Comparison of ENCODE assay signal across 22 cellular contexts in the genomic region with DNA sequence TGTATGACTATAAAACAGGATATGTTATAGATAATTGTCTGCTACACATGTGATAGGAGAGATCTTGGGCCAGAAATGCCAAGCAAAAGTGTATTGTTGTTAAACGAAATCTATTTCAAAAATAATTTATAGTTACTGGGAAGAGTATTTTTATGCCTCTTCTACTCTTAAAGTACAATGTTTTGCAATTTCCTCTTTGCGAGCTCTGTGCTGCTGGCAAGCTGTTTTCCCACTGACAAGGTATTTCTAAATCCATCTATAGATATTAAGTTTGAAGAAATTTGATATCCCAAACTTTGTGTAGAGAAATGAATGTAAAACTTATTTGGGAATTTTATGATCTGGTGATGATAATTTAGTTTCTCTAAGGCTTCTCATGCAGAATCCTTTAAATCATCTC.
"Had no signal": no experiment of that assay in that cellular context is flagged by ENCODE, and none has a peak within 500 bp of the region (broad histone marks: within the 10 kb centered on the region; RNA-seq: fewer than 3 reads in every experiment).

No MANE protein-coding gene starts in this region.

- H3K9me3 Mint-ChIP-seq: activated T-helper 1 cell treated with anti-CD3 and anti-CD28 coated beads, Interleukin-12 subunit alpha, Interleukin-12 subunit beta, Interleukin-2, Interleukin-4 antibody, amounts not matched to agents 30 ng/mL and 10 ng/mL and 1 ng/mL, durations not matched to agents 14 hours and 24 hours and 36 hours; nephron; T-helper 2 cell treated with Interferon-gamma antibody and Interleukin-4, amounts not matched to agents 5 μg/mL and 100 μg/mL, for 36 hours had no signal

- H3K4me3 ChIP-seq: adrenal gland, coronary artery, prostate gland, spleen, testis, vagina had no signal

- H3K27ac Mint-ChIP-seq: activated CD8-positive, alpha-beta T cell treated with anti-CD3 and anti-CD28 coated beads, Interleukin-2, amount 10 ng/mL, durations not matched to agents 7 days and 5 days; activated T-helper 1 cell treated with anti-CD3 and anti-CD28 coated beads, Interleukin-12 subunit alpha, Interleukin-12 subunit beta, Interleukin-2, Interleukin-4 antibody, amounts not matched to agents 30 ng/mL and 10 ng/mL and 1 ng/mL, durations not matched to agents 14 hours and 24 hours and 36 hours; T-helper 2 cell treated with Interferon-gamma antibody and Interleukin-4, amounts not matched to agents 5 μg/mL and 100 μg/mL, for 36 hours had no signal

- H3K4me3 Mint-ChIP-seq: activated CD8-positive, alpha-beta T cell treated with anti-CD3 and anti-CD28 coated beads, Interleukin-2, amount 10 ng/mL, durations not matched to agents 7 days and 5 days; activated T-helper 1 cell treated with anti-CD3 and anti-CD28 coated beads, Interleukin-12 subunit alpha, Interleukin-12 subunit beta, Interleukin-2, Interleukin-4 antibody, amounts not matched to agents 30 ng/mL and 10 ng/mL and 1 ng/mL, durations not matched to agents 14 hours and 24 hours and 36 hours; nephron; T-helper 2 cell treated with Interferon-gamma antibody and Interleukin-4, amounts not matched to agents 5 μg/mL and 100 μg/mL, for 36 hours had no signal

- DNase-seq: activated CD4-positive, alpha-beta T cell treated with anti-CD3 and anti-CD28 coated beads for 1 hour; activated CD4-positive, alpha-beta T cell treated with anti-CD3 and anti-CD28 coated beads, Interleukin-2, amount 50 U/mL, for 1 hour; activated CD8-positive, alpha-beta T cell treated with anti-CD3 and anti-CD28 coated beads, Interleukin-2, amount 10 ng/mL, durations not matched to agents 7 days and 5 days; activated gamma-delta T cell; activated naive CD4-positive, alpha-beta T cell treated with anti-CD3 and anti-CD28 coated beads, Interleukin-2, amount 50 U/mL, for 16 hours; adrenal gland; glutamatergic neuron; hippocampal formation; ovary; spleen; stimulated activated CD4-positive, alpha-beta T cell treated with anti-CD3 and anti-CD28 coated beads, Interleukin-4, amount 100 ng/mL, for 1 hour; stimulated activated naive CD4-positive, alpha-beta T cell; testis; trophoblast cell; WERI-Rb-1 had no signal

- H3K36me3 ChIP-seq: adrenal gland, neutrophil, ovary, prostate gland, spleen, vagina, WERI-Rb-1 had no signal

- H3K27me3 ChIP-seq: adrenal gland, neutrophil, ovary, spleen, testis, vagina had no signal

- ATAC-seq: activated CD8-positive, alpha-beta T cell treated with anti-CD3 and anti-CD28 coated beads, Interleukin-2, amount 10 ng/mL, durations not matched to agents 7 days and 5 days had no signal

- H3K27ac ChIP-seq: adrenal gland, coronary artery, neutrophil, ovary, prostate gland, spleen, testis, vagina, WERI-Rb-1 had no signal

- H3K4me1 ChIP-seq: adrenal gland, prostate gland, spleen, testis, vagina had no signal

- H3K9me3 ChIP-seq: adrenal gland, neutrophil, ovary, prostate gland, spleen, testis, vagina had no signal
